Comparison of ENCODE assay signal across 16 cellular contexts in genomic region chr20:41367393-41367695, GRCh38. TPM values are rescaled to one million over a fixed set of nuclear protein-coding genes. Genes with fewer than 3 reads are reported as not detected.
DNase-seq lines count a peak whose midpoint lies in the region; ATAC-seq and TF ChIP-seq lines count a peak whose summit lies in the region.
"Had no signal": no experiment of that assay in that cellular context is flagged by ENCODE, and none has a peak within 500 bp of the region (broad histone marks: within the 10 kb centered on the region; RNA-seq: fewer than 3 reads in every experiment).

No MANE protein-coding gene starts in this region.

- 83% methylated on average over 12 of the region's 13 CpGs for WGBS in SK-N-SH (ENCODE audit: low lambda C conversion rate)

- no peak for TF ChIP-seq RAD21 in SK-N-SH (IDR thresholded peaks at IDR 0.05; ENCODE audit: low read length)

- no peak overlapping the region for H3K27ac Mint-ChIP-seq in activated CD4-positive, alpha-beta T cell treated with anti-CD3 and anti-CD28 coated beads, Interleukin-2, amount 10 ng/mL, durations not matched to agents 24 days and 14 days
- H3K27ac Mint-ChIP-seq in activated CD4-positive, alpha-beta T cell treated with anti-CD3 and anti-CD28 coated beads, Interleukin-2, amount 10 ng/mL, durations not matched to agents 7 days and 5 days: no peak overlapping the region
- no peak overlapping the region for H3K27ac Mint-ChIP-seq in central memory CD8-positive, alpha-beta T cell (ENCODE audit: low read depth)
- H3K27ac Mint-ChIP-seq in nephron progenitor cell: no peak overlapping the region

- TF ChIP-seq EP300 in SK-N-SH (IDR thresholded peaks at IDR 0.05; ENCODE audit: borderline replicate concordance in 1 of 2, low read depth in 1 of 2, low read length in 1 of 2): no peak

- intact Hi-C loops in activated CD4-positive, alpha-beta T cell treated with anti-CD3 and anti-CD28 coated beads, Interleukin-2, amount 10 ng/mL, durations not matched to agents 24 days and 14 days (cut with micrococcal nuclease): no loop called here
- intact Hi-C loops in left lung (cut with DNase I): no loop called here

- no peak overlapping the region for H3K27ac ChIP-seq in SK-N-SH (ENCODE audit: low read depth in 2 of 2, low read length in 1 of 2)
- H3K27ac ChIP-seq in MM.1S (ENCODE audit: low read length): no peak overlapping the region
- no peak overlapping the region for H3K27ac ChIP-seq in left lung
- H3K27ac ChIP-seq: coronary artery, psoas muscle, SJSA1, suprapubic skin had no signal

- H3F3A ChIP-seq in SK-N-SH (replicated peaks; ENCODE audit: insufficient read depth) (no peaks in the 10 kb centered on the region), MM.1S (ENCODE audit: insufficient read depth, low read length) (no peaks in the 10 kb centered on the region)

- H2AFZ ChIP-seq in SK-N-SH (ENCODE audit: low read depth): no peak overlapping the region
- no peak overlapping the region for H2AFZ ChIP-seq in MM.1S (ENCODE audit: low read length)

- H3K4me1 Mint-ChIP-seq in activated CD4-positive, alpha-beta T cell treated with anti-CD3 and anti-CD28 coated beads, Interleukin-2, amount 10 ng/mL, durations not matched to agents 24 days and 14 days: no peaks in the 10 kb centered on the region
- H3K4me1 Mint-ChIP-seq in activated CD4-positive, alpha-beta T cell treated with anti-CD3 and anti-CD28 coated beads, Interleukin-2, amount 10 ng/mL, durations not matched to agents 7 days and 5 days: peaks cover 2% of the 10 kb centered on the region
- H3K4me1 Mint-ChIP-seq in central memory CD8-positive, alpha-beta T cell: no peaks in the 10 kb centered on the region
- peaks cover 20% of the 10 kb centered on the region for H3K4me1 Mint-ChIP-seq in nephron progenitor cell

- POLR2A ChIA-PET in activated CD4-positive, alpha-beta T cell treated with anti-CD3 and anti-CD28 coated beads, Interleukin-2, amount 10 ng/mL, durations not matched to agents 7 days and 5 days (lab: Charles Lee): no interaction called here
- POLR2A ChIA-PET in SK-N-SH (lab: Yijun Ruan, JAX): no interaction called here

- CTCF ChIA-PET in activated CD4-positive, alpha-beta T cell treated with anti-CD3 and anti-CD28 coated beads, Interleukin-2, amount 10 ng/mL, durations not matched to agents 7 days and 5 days (lab: Charles Lee): no interaction called here
- CTCF ChIA-PET in SK-N-SH (lab: Yijun Ruan, JAX): interaction anchor here (0.6 kb wide), 1 partner anchor 204 kb away, joined by 3 read pairs; no protein-coding TSS in a partner anchor

- no peaks in the 10 kb centered on the region for H4K20me1 ChIP-seq in SK-N-SH (ENCODE audit: insufficient read depth)
- no peaks in the 10 kb centered on the region for H4K20me1 ChIP-seq in MM.1S (ENCODE audit: insufficient read depth, low read length)

- H3K79me2 ChIP-seq in SK-N-SH (ENCODE audit: insufficient read depth) (no peaks in the 10 kb centered on the region), MM.1S (ENCODE audit: low read length) (no peaks in the 10 kb centered on the region)

- no peak for ATAC-seq in central memory CD8-positive, alpha-beta T cell (replicated peaks; ENCODE audit: extremely low read depth, poor library complexity, severe bottlenecking)
- no peak for ATAC-seq in left lung
- ATAC-seq: psoas muscle had no signal

- H3K36me3 Mint-ChIP-seq in activated CD4-positive, alpha-beta T cell treated with anti-CD3 and anti-CD28 coated beads, Interleukin-2, amount 10 ng/mL, durations not matched to agents 24 days and 14 days (ENCODE audit: low read depth): no peaks in the 10 kb centered on the region
- no peaks in the 10 kb centered on the region for H3K36me3 Mint-ChIP-seq in activated CD4-positive, alpha-beta T cell treated with anti-CD3 and anti-CD28 coated beads, Interleukin-2, amount 10 ng/mL, durations not matched to agents 7 days and 5 days (ENCODE audit: low read depth)
- no peaks in the 10 kb centered on the region for H3K36me3 Mint-ChIP-seq in central memory CD8-positive, alpha-beta T cell (ENCODE audit: insufficient read depth)
- H3K36me3 Mint-ChIP-seq in nephron progenitor cell (ENCODE audit: low read depth): no peaks in the 10 kb centered on the region

- H3K9me2 ChIP-seq in SK-N-SH (no peaks in the 10 kb centered on the region), MM.1S (replicated peaks; ENCODE audit: insufficient read depth, low read length) (no peaks in the 10 kb centered on the region)

- no peaks in the 10 kb centered on the region for H3K9me3 ChIP-seq in SK-N-SH
- no peaks in the 10 kb centered on the region for H3K9me3 ChIP-seq in MM.1S (replicated peaks; ENCODE audit: insufficient read depth, low read length)
- H3K9me3 ChIP-seq in left lung: peaks cover 0 to 14% of the 10 kb centered on the region in 2 donors
- H3K9me3 ChIP-seq: A549, psoas muscle, SJSA1, suprapubic skin had no signal

- DNase-seq in activated CD4-positive, alpha-beta T cell treated with anti-CD3 and anti-CD28 coated beads, Interleukin-2, amount 10 ng/mL, durations not matched to agents 24 days and 14 days: no peak
- DNase-seq in activated CD4-positive, alpha-beta T cell treated with anti-CD3 and anti-CD28 coated beads, Interleukin-2, amount 10 ng/mL, durations not matched to agents 7 days and 5 days: no peak
- DNase-seq in H7: peak; percentile 75
- no peak for DNase-seq in central memory CD8-positive, alpha-beta T cell (ENCODE audit: low spot score in 2 of 2)
- no peak for DNase-seq in nephron progenitor cell
- no peak for DNase-seq in SK-N-SH
- DNase-seq in MM.1S: no peak
- no peak for DNase-seq in left lung
- DNase-seq: kidney, NCI-H187 treated with DMSO at 0.1 percent for 48 hours, psoas muscle had no signal

- H3K4me2 ChIP-seq in SK-N-SH (no peak overlapping the region), MM.1S (ENCODE audit: low read depth, low read length) (no peak overlapping the region)

- no peak for TF ChIP-seq CTCF in nephron progenitor cell (IDR thresholded peaks at IDR 0.05)
- no peak for TF ChIP-seq CTCF in SK-N-SH (IDR thresholded peaks at IDR 0.05)
- TF ChIP-seq CTCF in MM.1S (IDR thresholded peaks at IDR 0.05; ENCODE audit: low read length): no peak
- no peak for TF ChIP-seq CTCF in left lung (IDR thresholded peaks at IDR 0.05)

- H3K4me3 Mint-ChIP-seq in activated CD4-positive, alpha-beta T cell treated with anti-CD3 and anti-CD28 coated beads, Interleukin-2, amount 10 ng/mL, durations not matched to agents 24 days and 14 days: peak overlapping the region; percentile 64
- H3K4me3 Mint-ChIP-seq in activated CD4-positive, alpha-beta T cell treated with anti-CD3 and anti-CD28 coated beads, Interleukin-2, amount 10 ng/mL, durations not matched to agents 7 days and 5 days: no peak overlapping the region
- H3K4me3 Mint-ChIP-seq in central memory CD8-positive, alpha-beta T cell: peak overlapping the region; percentile 3
- peak overlapping the region; percentile 82 for H3K4me3 Mint-ChIP-seq in nephron progenitor cell

- peaks cover 0 to 4% of the 10 kb centered on the region in 2 experiments; a peak in 1 of 4 replicates for H3K4me1 ChIP-seq in SK-N-SH (ENCODE audit: control insufficient read depth in 1 of 2, insufficient read depth in 2 of 2, low read depth in 1 of 2, low read length in 1 of 2)
- peaks cover 14% of the 10 kb centered on the region for H3K4me1 ChIP-seq in MM.1S (ENCODE audit: low read length)
- peaks cover 0 to 8% of the 10 kb centered on the region in 2 donors for H3K4me1 ChIP-seq in left lung

- H3K27me3 Mint-ChIP-seq in activated CD4-positive, alpha-beta T cell treated with anti-CD3 and anti-CD28 coated beads, Interleukin-2, amount 10 ng/mL, durations not matched to agents 24 days and 14 days: peaks cover 33% of the 10 kb centered on the region
- H3K27me3 Mint-ChIP-seq in activated CD4-positive, alpha-beta T cell treated with anti-CD3 and anti-CD28 coated beads, Interleukin-2, amount 10 ng/mL, durations not matched to agents 7 days and 5 days: peaks cover 38% of the 10 kb centered on the region
- H3K27me3 Mint-ChIP-seq in central memory CD8-positive, alpha-beta T cell: peaks cover 59% of the 10 kb centered on the region
- H3K27me3 Mint-ChIP-seq in nephron progenitor cell (ENCODE audit: low read depth, poor library complexity): peaks cover 56% of the 10 kb centered on the region

- H3K36me3 ChIP-seq in H7 (replicated peaks; ENCODE audit: control insufficient read depth, insufficient read depth, low read length) (no peaks in the 10 kb centered on the region), SK-N-SH (replicated peaks in 1 of 2; ENCODE audit: control insufficient read depth in 1 of 2, insufficient read depth in 2 of 2, low read length in 1 of 2) (no peaks in the 10 kb centered on the region), MM.1S (replicated peaks; ENCODE audit: insufficient read depth, low read length) (no peaks in the 10 kb centered on the region), left lung (no peaks in the 10 kb centered on the region)
- H3K36me3 ChIP-seq: SJSA1, suprapubic skin had no signal

- H3K9ac ChIP-seq in SK-N-SH (no peak overlapping the region), MM.1S (ENCODE audit: low read length) (no peak overlapping the region)

- H3K4me3 ChIP-seq in H7 (ENCODE audit: insufficient read depth, low read depth, low read length): peak overlapping the region; percentile 50; the same call in 1 of the 2 replicates
- no peak overlapping the region for H3K4me3 ChIP-seq in SK-N-SH (ENCODE audit: low read depth in 2 of 2, low read length in 1 of 2)
- no peak overlapping the region for H3K4me3 ChIP-seq in MM.1S (ENCODE audit: low read length)
- no peak overlapping the region for H3K4me3 ChIP-seq in left lung
- H3K4me3 ChIP-seq: SJSA1 had no signal

- no peaks in the 10 kb centered on the region for H3K9me3 Mint-ChIP-seq in activated CD4-positive, alpha-beta T cell treated with anti-CD3 and anti-CD28 coated beads, Interleukin-2, amount 10 ng/mL, durations not matched to agents 24 days and 14 days
- H3K9me3 Mint-ChIP-seq in activated CD4-positive, alpha-beta T cell treated with anti-CD3 and anti-CD28 coated beads, Interleukin-2, amount 10 ng/mL, durations not matched to agents 7 days and 5 days: peaks cover 5% of the 10 kb centered on the region
- no peaks in the 10 kb centered on the region for H3K9me3 Mint-ChIP-seq in central memory CD8-positive, alpha-beta T cell
- H3K9me3 Mint-ChIP-seq in nephron progenitor cell: peaks cover 13% of the 10 kb centered on the region

- H3K27me3 ChIP-seq in H7 (ENCODE audit: control insufficient read depth, insufficient read depth, low read length) (peaks cover 36% of the 10 kb centered on the region), SK-N-SH (ENCODE audit: insufficient read depth) (peaks cover 43% of the 10 kb centered on the region), MM.1S (replicated peaks; ENCODE audit: insufficient read depth, low read length) (peaks cover 24% of the 10 kb centered on the region), left lung (peaks cover 36 to 66% of the 10 kb centered on the region in 2 donors)

RNA-seq across cellular contexts. Expression of gene EMILIN3, which starts 0.7 kb away (rescaled TPM):
- 0.58 and 0.73 TPM in 2 replicates for total RNA-seq in activated CD4-positive, alpha-beta T cell treated with anti-CD3 and anti-CD28 coated beads, Interleukin-2, amount 10 ng/mL, durations not matched to agents 24 days and 14 days
- total RNA-seq in activated CD4-positive, alpha-beta T cell treated with anti-CD3 and anti-CD28 coated beads, Interleukin-2, amount 10 ng/mL, durations not matched to agents 7 days and 5 days: not detected
- total RNA-seq in H7 (2014; rRNA removed; shearing (Covaris generic)): 6.2 and 7.9 TPM in 2 replicates
- 0.02 and 0.08 TPM in 2 replicates for polyA plus RNA-seq in SK-N-SH (2012; rRNA removed)
- polyA plus RNA-seq in SK-N-SH (2012; cell fraction: cytosol; rRNA removed): 0.04 and 0.09 TPM in 2 replicates
- polyA plus RNA-seq in SK-N-SH (2012; cell fraction: nucleus; rRNA removed): 0.02 TPM in 2 replicates
- under 1 TPM; 0.08 to 0.29 TPM for total RNA-seq in left lung
- total RNA-seq: LHCN-M2, SJSA1 had no signal

RNA-seq across cellular contexts. Expression of gene LPIN3, which starts 26.7 kb away (rescaled TPM):
- 1.2 and 1.6 TPM in 2 replicates for total RNA-seq in activated CD4-positive, alpha-beta T cell treated with anti-CD3 and anti-CD28 coated beads, Interleukin-2, amount 10 ng/mL, durations not matched to agents 24 days and 14 days
- total RNA-seq in activated CD4-positive, alpha-beta T cell treated with anti-CD3 and anti-CD28 coated beads, Interleukin-2, amount 10 ng/mL, durations not matched to agents 7 days and 5 days: 1 to 10 TPM; 4.3 to 4.6 TPM
- 4.5 and 6.7 TPM in 2 replicates for total RNA-seq in H7 (2014; rRNA removed; shearing (Covaris generic))
- polyA plus RNA-seq in SK-N-SH (2012; rRNA removed): 0.21 and 0.34 TPM in 2 replicates
- polyA plus RNA-seq in SK-N-SH (2012; cell fraction: cytosol; rRNA removed): 0.05 and 0.09 TPM in 2 replicates
- 1.8 and 1.9 TPM in 2 replicates for polyA plus RNA-seq in SK-N-SH (2012; cell fraction: nucleus; rRNA removed)
- total RNA-seq in left lung: 10 to 100 TPM; 10.8 to 20.4 TPM
- total RNA-seq: SJSA1 had no signal

RNA-seq across cellular contexts. Expression of gene ZHX3, which starts 49.8 kb away (rescaled TPM):
- 11.2 and 11.7 TPM in 2 replicates for total RNA-seq in activated CD4-positive, alpha-beta T cell treated with anti-CD3 and anti-CD28 coated beads, Interleukin-2, amount 10 ng/mL, durations not matched to agents 24 days and 14 days
- 10 to 100 TPM in 1 of 2 experiments, 1 to 10 TPM in 1; 8.6 to 10.2 TPM for total RNA-seq in activated CD4-positive, alpha-beta T cell treated with anti-CD3 and anti-CD28 coated beads, Interleukin-2, amount 10 ng/mL, durations not matched to agents 7 days and 5 days
- total RNA-seq in H7 (2014; rRNA removed; shearing (Covaris generic)): 2.5 and 5.1 TPM in 2 replicates
- polyA plus RNA-seq in SK-N-SH (2012; rRNA removed): 6.0 and 6.9 TPM in 2 replicates
- polyA plus RNA-seq in SK-N-SH (2012; cell fraction: cytosol; rRNA removed): 5.7 and 6.2 TPM in 2 replicates
- 9.9 and 11.4 TPM in 2 replicates for polyA plus RNA-seq in SK-N-SH (2012; cell fraction: nucleus; rRNA removed)
- 10 to 100 TPM; 45.9 to 47.9 TPM for total RNA-seq in left lung
